ENCODE assay signal across 27 cellular contexts in the genomic region with DNA sequence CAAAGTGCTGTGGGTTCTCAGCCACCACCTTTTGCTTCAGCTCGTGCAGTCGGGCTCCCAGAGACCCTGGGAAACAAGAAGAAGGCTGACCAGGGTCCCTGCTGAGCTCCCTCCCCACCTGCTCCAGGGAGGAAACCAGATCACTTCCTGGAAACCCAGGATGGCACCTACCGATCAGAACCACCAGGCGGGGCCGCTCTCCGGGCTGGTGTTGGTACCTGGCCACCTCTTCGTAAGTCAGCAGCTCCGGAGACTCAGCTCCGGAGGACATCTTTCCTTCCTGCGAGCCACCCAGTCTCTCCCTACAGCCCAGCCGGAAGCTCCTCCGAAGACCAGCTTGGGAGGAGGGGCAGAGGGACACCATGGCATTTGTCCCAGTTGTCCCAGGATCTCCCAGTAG. TPM values are rescaled to one million over a fixed set of nuclear protein-coding genes. Genes with fewer than 3 reads are reported as not detected.
DNase-seq lines count a peak whose midpoint lies in the region; ATAC-seq and TF ChIP-seq lines count a peak whose summit lies in the region.
"Had no signal": no experiment of that assay in that cellular context is flagged by ENCODE, and none has a peak within 500 bp of the region (broad histone marks: within the 10 kb centered on the region; RNA-seq: fewer than 3 reads in every experiment).

No MANE protein-coding gene starts in this region.

- POLR2A ChIA-PET in WTC11 (lab: Charles Lee) = no interaction called here

- intact Hi-C loops in activated naive CD4-positive, alpha-beta T cell treated with anti-CD3 and anti-CD28 coated beads for 36 hours (cut with micrococcal nuclease) = no loop called here

- H3K4me3 Mint-ChIP-seq in WTC11 = no peak overlapping the region
- no peak overlapping the region for H3K4me3 Mint-ChIP-seq in progenitor cell of endocrine pancreas (ENCODE audit: low read depth)
- H3K4me3 Mint-ChIP-seq in activated naive CD4-positive, alpha-beta T cell treated with anti-CD3 and anti-CD28 coated beads for 36 hours = no peak overlapping the region
- H3K4me3 Mint-ChIP-seq: B cell; CD4-positive, alpha-beta memory T cell; T-helper 2 cell treated with Interferon-gamma antibody and Interleukin-4, amounts not matched to agents 5 μg/mL and 100 μg/mL, for 36 hours had no signal

- H3K36me3 Mint-ChIP-seq in WTC11 (peaks cover 5% of the 10 kb centered on the region), progenitor cell of endocrine pancreas (ENCODE audit: insufficient read depth) (peaks cover 8% of the 10 kb centered on the region)
- H3K36me3 Mint-ChIP-seq in activated naive CD4-positive, alpha-beta T cell treated with anti-CD3 and anti-CD28 coated beads for 36 hours (ENCODE audit: low read depth) = no peaks in the 10 kb centered on the region
- H3K36me3 Mint-ChIP-seq: CD4-positive, alpha-beta memory T cell had no signal

- ATAC-seq in WTC11 = peak; percentile 90
- ATAC-seq: heart left ventricle had no signal

- peak; percentile 6 for DNase-seq in activated CD4-positive, CD25-positive, alpha-beta regulatory T cell treated with anti-CD3 and anti-CD28 coated beads, Interleukin-2, amount 50 U/mL, for 72 hours
- DNase-seq in activated CD4-positive, CD25-positive, alpha-beta regulatory T cell (lab: John Stamatoyannopoulos, UW) = no peak
- peak; percentile 53 for DNase-seq in WTC11 (ENCODE audit: low spot score)
- peak; percentile 60 for DNase-seq in iPS-NIHi11 (ENCODE audit: low spot score)
- no peak for DNase-seq in progenitor cell of endocrine pancreas (ENCODE audit: low spot score, unreplicated experiment)
- DNase-seq in activated naive CD4-positive, alpha-beta T cell (lab: John Stamatoyannopoulos, UW) = no peak
- DNase-seq in NCI-H2029 (lab: John Stamatoyannopoulos, UW) = no peak
- DNase-seq in activated naive CD4-positive, alpha-beta T cell treated with anti-CD3 and anti-CD28 coated beads for 36 hours = no peak
- DNase-seq: activated CD4-positive, alpha-beta T cell treated with anti-CD3 and anti-CD28 coated beads for 48 hours; activated effector memory CD4-positive, alpha-beta T cell treated with anti-CD3 and anti-CD28 coated beads, Interleukin-2, amount 50 U/mL, for 16 hours; CD4-positive, alpha-beta memory T cell; central memory CD4-positive, alpha-beta T cell; heart left ventricle; Kasumi-1; NCI-H1417 treated with DMSO at 0.1 percent for 48 hours; NCI-H2081 treated with DMSO at 0.1 percent for 48 hours; NCI-H526 treated with DMSO at 0.1 percent for 48 hours; Peyer's patch; SHP77; stimulated activated CD4-positive, alpha-beta T cell treated with anti-CD3 and anti-CD28 coated beads, Interleukin-4, amount 100 ng/mL, for 24 hours had no signal

- H3K27ac Mint-ChIP-seq in WTC11 (peak overlapping the region; percentile 1), progenitor cell of endocrine pancreas (no peak overlapping the region)
- no peak overlapping the region for H3K27ac Mint-ChIP-seq in activated naive CD4-positive, alpha-beta T cell treated with anti-CD3 and anti-CD28 coated beads for 36 hours
- H3K27ac Mint-ChIP-seq: B cell; CD4-positive, alpha-beta memory T cell; T-helper 2 cell treated with Interferon-gamma antibody and Interleukin-4, amounts not matched to agents 5 μg/mL and 100 μg/mL, for 36 hours had no signal

- TF ChIP-seq CTCF in WTC11 (IDR thresholded peaks at IDR 0.05) = no peak
- TF ChIP-seq CTCF in progenitor cell of endocrine pancreas (IDR thresholded peaks at IDR 0.05; ENCODE audit: unreplicated experiment) = peak; percentile 10

- H3K4me1 Mint-ChIP-seq in WTC11 = peaks cover 24% of the 10 kb centered on the region
- H3K4me1 Mint-ChIP-seq in progenitor cell of endocrine pancreas (ENCODE audit: low read depth) = no peaks in the 10 kb centered on the region
- H3K4me1 Mint-ChIP-seq in activated naive CD4-positive, alpha-beta T cell treated with anti-CD3 and anti-CD28 coated beads for 36 hours (ENCODE audit: low read depth) = no peaks in the 10 kb centered on the region
- H3K4me1 Mint-ChIP-seq: B cell; CD4-positive, alpha-beta memory T cell had no signal

- H3K27me3 Mint-ChIP-seq in WTC11 (ENCODE audit: low read depth) (no peaks in the 10 kb centered on the region), progenitor cell of endocrine pancreas (no peaks in the 10 kb centered on the region)
- H3K27me3 Mint-ChIP-seq in activated naive CD4-positive, alpha-beta T cell treated with anti-CD3 and anti-CD28 coated beads for 36 hours (ENCODE audit: low read depth) = peaks cover 3% of the 10 kb centered on the region

- no peaks in the 10 kb centered on the region for H3K9me3 Mint-ChIP-seq in WTC11
- H3K9me3 Mint-ChIP-seq in progenitor cell of endocrine pancreas (ENCODE audit: low read depth) = no peaks in the 10 kb centered on the region
- no peaks in the 10 kb centered on the region for H3K9me3 Mint-ChIP-seq in activated naive CD4-positive, alpha-beta T cell treated with anti-CD3 and anti-CD28 coated beads for 36 hours
- H3K9me3 Mint-ChIP-seq: CD4-positive, alpha-beta memory T cell; T-helper 2 cell treated with Interferon-gamma antibody and Interleukin-4, amounts not matched to agents 5 μg/mL and 100 μg/mL, for 36 hours had no signal

- CTCF ChIA-PET in WTC11 (lab: Charles Lee) = interaction anchor here (0.6 to 4.7 kb wide), 18 partner anchors 10 to 166 kb away, joined by 3 to 78 read pairs (median 4); partner anchors contain the start of genes CD300LG and DUSP3
- CTCF ChIA-PET in activated naive CD4-positive, alpha-beta T cell treated with anti-CD3 and anti-CD28 coated beads for 36 hours (lab: Charles Lee) = interaction anchor here (0.6 kb wide), 1 partner anchor 26 kb away, joined by 3 read pairs; no protein-coding TSS in a partner anchor

TF ChIP-seq in WTC11, 78 proteins besides CTCF, POLR2A, EP300 and RAD21 (continues in another document):
- no peak for TF ChIP-seq TEAD4 (CRISPR knock-in tag; IDR thresholded peaks at IDR 0.05)
- no peak for TF ChIP-seq TEAD1 (CRISPR knock-in tag; IDR thresholded peaks at IDR 0.05)
- no peak for TF ChIP-seq SOX15 (CRISPR knock-in tag; IDR thresholded peaks at IDR 0.05)
- TF ChIP-seq ZNF232 (CRISPR knock-in tag; IDR thresholded peaks at IDR 0.05) = no peak
- TF ChIP-seq, protein P1, sequence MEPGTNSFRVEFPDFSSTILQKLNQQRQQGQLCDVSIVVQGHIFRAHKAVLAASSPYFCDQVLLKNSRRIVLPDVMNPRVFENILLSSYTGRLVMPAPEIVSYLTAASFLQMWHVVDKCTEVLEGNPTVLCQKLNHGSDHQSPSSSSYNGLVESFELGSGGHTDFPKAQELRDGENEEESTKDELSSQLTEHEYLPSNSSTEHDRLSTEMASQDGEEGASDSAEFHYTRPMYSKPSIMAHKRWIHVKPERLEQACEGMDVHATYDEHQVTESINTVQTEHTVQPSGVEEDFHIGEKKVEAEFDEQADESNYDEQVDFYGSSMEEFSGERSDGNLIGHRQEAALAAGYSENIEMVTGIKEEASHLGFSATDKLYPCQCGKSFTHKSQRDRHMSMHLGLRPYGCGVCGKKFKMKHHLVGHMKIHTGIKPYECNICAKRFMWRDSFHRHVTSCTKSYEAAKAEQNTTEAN (CRISPR knock-in tag; IDR thresholded peaks at IDR 0.05) = no peak
- no peak for TF ChIP-seq TP53 (CRISPR knock-in tag; IDR thresholded peaks at IDR 0.05)
- no peak for TF ChIP-seq RORB (CRISPR knock-in tag; IDR thresholded peaks at IDR 0.05)
- no peak for TF ChIP-seq ZNF219 (CRISPR knock-in tag; IDR thresholded peaks at IDR 0.05; ENCODE audit: borderline replicate concordance)
- TF ChIP-seq GABPB1 (CRISPR knock-in tag; IDR thresholded peaks at IDR 0.05) = no peak
- TF ChIP-seq ATF2 (CRISPR knock-in tag; IDR thresholded peaks at IDR 0.05; ENCODE audit: borderline replicate concordance, low read depth) = no peak
- TF ChIP-seq ETV6 (CRISPR knock-in tag; IDR thresholded peaks at IDR 0.05) = no peak
- TF ChIP-seq IRF1 (CRISPR knock-in tag; IDR thresholded peaks at IDR 0.05) = no peak

RNA-seq across cellular contexts. Expression of gene MPP3, which starts 18.9 kb away (rescaled TPM):
- 9.2 to 11.3 TPM (median 10.3 TPM) in 3 replicates for total RNA-seq in WTC11 (2021)
- total RNA-seq in progenitor cell of endocrine pancreas = 12.6 and 13.2 TPM in 2 replicates
- total RNA-seq in activated naive CD4-positive, alpha-beta T cell treated with anti-CD3 and anti-CD28 coated beads for 36 hours = under 1 TPM; 0.30 to 0.33 TPM
- total RNA-seq: B cell had no signal

RNA-seq across cellular contexts. Expression of gene CD300LG, which starts 33.0 kb away (rescaled TPM):
- total RNA-seq in WTC11 (2021) = not detected in 3 replicates
- not detected in 2 replicates for total RNA-seq in progenitor cell of endocrine pancreas
- not detected for total RNA-seq in activated naive CD4-positive, alpha-beta T cell treated with anti-CD3 and anti-CD28 coated beads for 36 hours
- total RNA-seq: activated CD8-positive, alpha-beta memory T cell treated with anti-CD3 and anti-CD28 coated beads for 36 hours; B cell; CD4-positive, alpha-beta memory T cell; lung microvascular endothelial cell had no signal

RNA-seq across cellular contexts. Expression of gene CFAP97D1, which starts 33.8 kb away (rescaled TPM):
- total RNA-seq in WTC11 (2021) (0.09 to 0.14 TPM (median 0.13 TPM) in 3 replicates), progenitor cell of endocrine pancreas (0.07 TPM in 1 of 2 replicates, not detected in the other)
- not detected for total RNA-seq in activated naive CD4-positive, alpha-beta T cell treated with anti-CD3 and anti-CD28 coated beads for 36 hours
- total RNA-seq: activated CD8-positive, alpha-beta memory T cell treated with anti-CD3 and anti-CD28 coated beads for 36 hours; B cell; CD4-positive, alpha-beta memory T cell; lung microvascular endothelial cell; Peyer's patch; vagina had no signal

RNA-seq across cellular contexts. Expression of gene DUSP3, which starts 35.2 kb away (rescaled TPM):
- total RNA-seq in WTC11 (2021) = 28.4 to 31.5 TPM (median 30.0 TPM) in 3 replicates
- total RNA-seq in progenitor cell of endocrine pancreas = 58.0 and 58.3 TPM in 2 replicates
- total RNA-seq in activated naive CD4-positive, alpha-beta T cell treated with anti-CD3 and anti-CD28 coated beads for 36 hours = 10 to 100 TPM; 12.2 to 13.5 TPM

RNA-seq across cellular contexts. Expression of gene SOST, which starts 55.4 kb away (rescaled TPM):
- total RNA-seq in WTC11 (2021) = 0.07 to 0.25 TPM in 2 of 3 replicates, not detected in the other
- 0.42 and 0.43 TPM in 2 replicates for total RNA-seq in progenitor cell of endocrine pancreas
- not detected for total RNA-seq in activated naive CD4-positive, alpha-beta T cell treated with anti-CD3 and anti-CD28 coated beads for 36 hours
- total RNA-seq: activated CD8-positive, alpha-beta memory T cell treated with anti-CD3 and anti-CD28 coated beads for 36 hours; B cell; CD4-positive, alpha-beta memory T cell; esophagus muscularis mucosa; heart left ventricle; lung microvascular endothelial cell; Peyer's patch; thyroid gland; vagina had no signal

Comparison
In these comparisons a context has a peak if more than half of its experiments do, and no peak if none do; other contexts are left out.
1. DNase-seq: peak in activated CD4-positive, CD25-positive, alpha-beta regulatory T cell treated with anti-CD3 and anti-CD28 coated beads, Interleukin-2, amount 50 U/mL, for 72 hours (single experiment), WTC11 (single experiment) and iPS-NIHi11 (single experiment); none in activated CD4-positive, CD25-positive, alpha-beta regulatory T cell (0 of 4), progenitor cell of endocrine pancreas (single experiment), activated naive CD4-positive, alpha-beta T cell (0 of 4), NCI-H2029 (single experiment) and activated naive CD4-positive, alpha-beta T cell treated with anti-CD3 and anti-CD28 coated beads for 36 hours (single experiment).